ENCODE assay signal across 1 cellular context in genomic region chr10:3526721-3527120, GRCh38.
TF ChIP-seq lines count a peak whose summit lies in the region.

No MANE protein-coding gene starts in this region.

TF ChIP-seq in HepG2, 621 proteins besides CTCF, POLR2A, EP300 and RAD21 (continued from another document):
- TF ChIP-seq MXD1 (CRISPR knock-in tag; IDR thresholded peaks at IDR 0.05), result no peak
